Comparison of ENCODE assay signal across 1 cellular context in the genomic region with DNA sequence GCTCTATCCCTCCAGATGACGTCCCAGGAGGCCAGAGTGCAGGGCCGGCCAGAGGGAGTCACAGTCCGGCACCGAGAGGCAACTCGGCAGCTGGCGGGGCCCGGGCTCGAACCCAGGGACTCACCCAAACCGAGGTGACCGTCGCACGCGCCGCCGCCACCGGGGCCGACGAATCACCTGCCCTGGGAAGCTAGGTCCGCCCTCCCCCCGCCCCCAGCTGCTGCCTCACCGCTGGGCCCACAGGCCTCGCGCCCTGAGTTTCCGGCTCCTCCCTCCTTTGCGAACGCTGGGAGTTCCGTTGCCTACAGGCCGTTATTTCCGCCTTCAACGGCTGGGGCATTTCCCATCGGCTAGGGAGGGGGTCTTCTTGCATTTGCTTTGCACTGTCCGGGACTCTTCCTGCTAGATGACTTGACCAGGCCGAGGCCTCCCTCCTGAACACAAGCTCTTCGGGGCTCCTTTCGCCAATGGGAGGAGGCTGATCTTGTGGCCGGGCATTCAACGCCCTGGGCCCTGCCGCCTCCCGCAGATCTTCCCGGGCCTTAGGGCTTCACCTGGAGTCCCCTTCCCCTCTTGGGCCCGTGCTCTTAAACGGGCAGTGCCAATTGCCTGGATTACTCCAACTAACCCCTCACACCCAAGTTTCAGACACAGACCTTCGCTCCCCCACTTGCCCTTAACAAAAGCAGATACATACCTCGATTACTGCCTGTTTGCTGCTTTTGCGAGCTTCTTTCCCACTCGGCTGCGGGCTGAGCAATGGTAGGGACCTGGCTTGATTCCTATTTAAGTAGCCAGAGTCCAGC.
TF ChIP-seq lines count a peak whose summit lies in the region.

A gene (minus strand): TSS at position 184 of the 806 bp plus-strand sequence. CDS start 4,674 bp downstream, outside the sequence.

TF ChIP-seq in K562, 482 proteins besides CTCF, POLR2A, EP300 and RAD21 (continued from another document and continues in another):
- TF ChIP-seq, protein P1, sequence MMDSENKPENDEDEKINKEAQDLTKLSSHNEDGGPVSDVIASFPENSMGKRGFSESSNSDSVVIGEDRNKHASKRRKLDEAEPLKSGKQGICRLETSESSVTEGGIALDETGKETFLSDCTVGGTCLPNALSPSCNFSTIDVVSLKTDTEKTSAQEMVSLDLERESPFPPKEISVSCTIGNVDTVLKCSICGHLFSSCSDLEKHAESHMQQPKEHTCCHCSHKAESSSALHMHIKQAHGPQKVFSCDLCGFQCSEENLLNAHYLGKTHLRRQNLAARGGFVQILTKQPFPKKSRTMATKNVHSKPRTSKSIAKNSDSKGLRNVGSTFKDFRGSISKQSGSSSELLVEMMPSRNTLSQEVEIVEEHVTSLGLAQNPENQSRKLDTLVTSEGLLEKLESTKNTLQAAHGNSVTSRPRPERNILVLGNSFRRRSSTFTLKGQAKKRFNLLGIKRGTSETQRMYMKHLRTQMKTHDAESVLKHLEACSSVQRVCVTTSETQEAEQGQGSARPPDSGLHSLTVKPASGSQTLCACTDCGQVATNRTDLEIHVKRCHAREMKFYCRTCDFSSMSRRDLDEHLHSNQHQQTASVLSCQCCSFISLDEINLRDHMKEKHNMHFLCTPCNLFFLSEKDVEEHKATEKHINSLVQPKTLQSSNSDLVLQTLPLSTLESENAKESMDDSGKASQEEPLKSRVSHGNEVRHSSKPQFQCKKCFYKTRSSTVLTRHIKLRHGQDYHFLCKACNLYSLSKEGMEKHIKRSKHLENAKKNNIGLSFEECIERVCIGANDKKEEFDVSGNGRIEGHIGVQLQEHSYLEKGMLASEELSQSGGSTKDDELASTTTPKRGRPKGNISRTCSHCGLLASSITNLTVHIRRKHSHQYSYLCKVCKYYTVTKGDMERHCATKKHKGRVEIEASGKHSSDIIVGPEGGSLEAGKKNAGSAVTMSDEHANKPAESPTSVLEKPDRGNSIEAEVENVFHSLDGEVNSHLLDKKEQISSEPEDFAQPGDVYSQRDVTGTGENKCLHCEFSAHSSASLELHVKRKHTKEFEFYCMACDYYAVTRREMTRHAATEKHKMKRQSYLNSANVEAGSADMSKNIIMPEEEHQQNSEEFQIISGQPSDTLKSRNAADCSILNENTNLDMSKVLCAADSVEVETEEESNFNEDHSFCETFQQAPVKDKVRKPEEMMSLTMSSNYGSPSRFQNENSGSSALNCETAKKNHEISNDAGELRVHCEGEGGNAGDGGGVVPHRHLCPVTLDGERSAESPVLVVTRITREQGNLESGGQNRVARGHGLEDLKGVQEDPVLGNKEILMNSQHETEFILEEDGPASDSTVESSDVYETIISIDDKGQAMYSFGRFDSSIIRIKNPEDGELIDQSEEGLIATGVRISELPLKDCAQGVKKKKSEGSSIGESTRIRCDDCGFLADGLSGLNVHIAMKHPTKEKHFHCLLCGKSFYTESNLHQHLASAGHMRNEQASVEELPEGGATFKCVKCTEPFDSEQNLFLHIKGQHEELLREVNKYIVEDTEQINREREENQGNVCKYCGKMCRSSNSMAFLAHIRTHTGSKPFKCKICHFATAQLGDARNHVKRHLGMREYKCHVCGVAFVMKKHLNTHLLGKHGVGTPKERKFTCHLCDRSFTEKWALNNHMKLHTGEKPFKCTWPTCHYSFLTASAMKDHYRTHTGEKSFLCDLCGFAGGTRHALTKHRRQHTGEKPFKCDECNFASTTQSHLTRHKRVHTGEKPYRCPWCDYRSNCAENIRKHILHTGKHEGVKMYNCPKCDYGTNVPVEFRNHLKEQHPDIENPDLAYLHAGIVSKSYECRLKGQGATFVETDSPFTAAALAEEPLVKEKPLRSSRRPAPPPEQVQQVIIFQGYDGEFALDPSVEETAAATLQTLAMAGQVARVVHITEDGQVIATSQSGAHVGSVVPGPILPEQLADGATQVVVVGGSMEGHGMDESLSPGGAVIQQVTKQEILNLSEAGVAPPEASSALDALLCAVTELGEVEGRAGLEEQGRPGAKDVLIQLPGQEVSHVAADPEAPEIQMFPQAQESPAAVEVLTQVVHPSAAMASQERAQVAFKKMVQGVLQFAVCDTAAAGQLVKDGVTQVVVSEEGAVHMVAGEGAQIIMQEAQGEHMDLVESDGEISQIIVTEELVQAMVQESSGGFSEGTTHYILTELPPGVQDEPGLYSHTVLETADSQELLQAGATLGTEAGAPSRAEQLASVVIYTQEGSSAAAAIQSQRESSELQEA (IDR thresholded peaks at IDR 0.05; ENCODE audit: low read depth), result no peak
- no peak for TF ChIP-seq ZC3H11A (IDR thresholded peaks at IDR 0.05; ENCODE audit: low read depth, low read length)
- TF ChIP-seq RNF2 (IDR thresholded peaks at IDR 0.05), result peak; percentile 87
- no peak; the same call in 1 of the 2 replicates for TF ChIP-seq SMARCE1 (IDR thresholded peaks at IDR 0.05)
- TF ChIP-seq, protein P2, sequence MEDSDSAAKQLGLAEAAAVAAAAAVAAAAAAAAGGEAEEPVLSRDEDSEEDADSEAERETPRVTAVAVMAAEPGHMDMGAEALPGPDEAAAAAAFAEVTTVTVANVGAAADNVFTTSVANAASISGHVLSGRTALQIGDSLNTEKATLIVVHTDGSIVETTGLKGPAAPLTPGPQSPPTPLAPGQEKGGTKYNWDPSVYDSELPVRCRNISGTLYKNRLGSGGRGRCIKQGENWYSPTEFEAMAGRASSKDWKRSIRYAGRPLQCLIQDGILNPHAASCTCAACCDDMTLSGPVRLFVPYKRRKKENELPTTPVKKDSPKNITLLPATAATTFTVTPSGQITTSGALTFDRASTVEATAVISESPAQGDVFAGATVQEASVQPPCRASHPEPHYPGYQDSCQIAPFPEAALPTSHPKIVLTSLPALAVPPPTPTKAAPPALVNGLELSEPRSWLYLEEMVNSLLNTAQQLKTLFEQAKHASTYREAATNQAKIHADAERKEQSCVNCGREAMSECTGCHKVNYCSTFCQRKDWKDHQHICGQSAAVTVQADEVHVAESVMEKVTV (CRISPR knock-in tag; IDR thresholded peaks at IDR 0.05), result no peak
- TF ChIP-seq MECOM (CRISPR knock-in tag; IDR thresholded peaks at IDR 0.05), result no peak
- TF ChIP-seq, protein P3, sequence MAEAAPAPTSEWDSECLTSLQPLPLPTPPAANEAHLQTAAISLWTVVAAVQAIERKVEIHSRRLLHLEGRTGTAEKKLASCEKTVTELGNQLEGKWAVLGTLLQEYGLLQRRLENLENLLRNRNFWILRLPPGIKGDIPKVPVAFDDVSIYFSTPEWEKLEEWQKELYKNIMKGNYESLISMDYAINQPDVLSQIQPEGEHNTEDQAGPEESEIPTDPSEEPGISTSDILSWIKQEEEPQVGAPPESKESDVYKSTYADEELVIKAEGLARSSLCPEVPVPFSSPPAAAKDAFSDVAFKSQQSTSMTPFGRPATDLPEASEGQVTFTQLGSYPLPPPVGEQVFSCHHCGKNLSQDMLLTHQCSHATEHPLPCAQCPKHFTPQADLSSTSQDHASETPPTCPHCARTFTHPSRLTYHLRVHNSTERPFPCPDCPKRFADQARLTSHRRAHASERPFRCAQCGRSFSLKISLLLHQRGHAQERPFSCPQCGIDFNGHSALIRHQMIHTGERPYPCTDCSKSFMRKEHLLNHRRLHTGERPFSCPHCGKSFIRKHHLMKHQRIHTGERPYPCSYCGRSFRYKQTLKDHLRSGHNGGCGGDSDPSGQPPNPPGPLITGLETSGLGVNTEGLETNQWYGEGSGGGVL (CRISPR knock-in tag; IDR thresholded peaks at IDR 0.05), result no peak
- TF ChIP-seq ZNF644 (tag; IDR thresholded peaks at IDR 0.05; ENCODE audit: low read depth), result no peak
- TF ChIP-seq PURB (CRISPR knock-in tag; IDR thresholded peaks at IDR 0.05; ENCODE audit: low read depth), result no peak
- no peak for TF ChIP-seq CSDE1 (IDR thresholded peaks at IDR 0.05)
- TF ChIP-seq U2AF2 (optimal IDR thresholded peaks at IDR 0.05; ENCODE audit: low read depth, low read length), result no peak
- TF ChIP-seq, protein P4, sequence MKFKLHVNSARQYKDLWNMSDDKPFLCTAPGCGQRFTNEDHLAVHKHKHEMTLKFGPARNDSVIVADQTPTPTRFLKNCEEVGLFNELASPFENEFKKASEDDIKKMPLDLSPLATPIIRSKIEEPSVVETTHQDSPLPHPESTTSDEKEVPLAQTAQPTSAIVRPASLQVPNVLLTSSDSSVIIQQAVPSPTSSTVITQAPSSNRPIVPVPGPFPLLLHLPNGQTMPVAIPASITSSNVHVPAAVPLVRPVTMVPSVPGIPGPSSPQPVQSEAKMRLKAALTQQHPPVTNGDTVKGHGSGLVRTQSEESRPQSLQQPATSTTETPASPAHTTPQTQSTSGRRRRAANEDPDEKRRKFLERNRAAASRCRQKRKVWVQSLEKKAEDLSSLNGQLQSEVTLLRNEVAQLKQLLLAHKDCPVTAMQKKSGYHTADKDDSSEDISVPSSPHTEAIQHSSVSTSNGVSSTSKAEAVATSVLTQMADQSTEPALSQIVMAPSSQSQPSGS (CRISPR knock-in tag; IDR thresholded peaks at IDR 0.05), result no peak
- no peak for TF ChIP-seq RBM22 (IDR thresholded peaks at IDR 0.05; ENCODE audit: low read depth, low read length, poor library complexity, severe bottlenecking)
- TF ChIP-seq BDP1 (IDR thresholded peaks at IDR 0.05; ENCODE audit: insufficient read depth, insufficient read length), result no peak
- TF ChIP-seq, protein P5, sequence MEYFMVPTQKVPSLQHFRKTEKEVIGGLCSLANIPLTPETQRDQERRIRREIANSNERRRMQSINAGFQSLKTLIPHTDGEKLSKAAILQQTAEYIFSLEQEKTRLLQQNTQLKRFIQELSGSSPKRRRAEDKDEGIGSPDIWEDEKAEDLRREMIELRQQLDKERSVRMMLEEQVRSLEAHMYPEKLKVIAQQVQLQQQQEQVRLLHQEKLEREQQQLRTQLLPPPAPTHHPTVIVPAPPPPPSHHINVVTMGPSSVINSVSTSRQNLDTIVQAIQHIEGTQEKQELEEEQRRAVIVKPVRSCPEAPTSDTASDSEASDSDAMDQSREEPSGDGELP (CRISPR knock-in tag; IDR thresholded peaks at IDR 0.05; ENCODE audit: borderline replicate concordance), result peak; percentile 97
- TF ChIP-seq, protein P6, sequence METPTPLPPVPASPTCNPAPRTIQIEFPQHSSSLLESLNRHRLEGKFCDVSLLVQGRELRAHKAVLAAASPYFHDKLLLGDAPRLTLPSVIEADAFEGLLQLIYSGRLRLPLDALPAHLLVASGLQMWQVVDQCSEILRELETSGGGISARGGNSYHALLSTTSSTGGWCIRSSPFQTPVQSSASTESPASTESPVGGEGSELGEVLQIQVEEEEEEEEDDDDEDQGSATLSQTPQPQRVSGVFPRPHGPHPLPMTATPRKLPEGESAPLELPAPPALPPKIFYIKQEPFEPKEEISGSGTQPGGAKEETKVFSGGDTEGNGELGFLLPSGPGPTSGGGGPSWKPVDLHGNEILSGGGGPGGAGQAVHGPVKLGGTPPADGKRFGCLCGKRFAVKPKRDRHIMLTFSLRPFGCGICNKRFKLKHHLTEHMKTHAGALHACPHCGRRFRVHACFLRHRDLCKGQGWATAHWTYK (CRISPR knock-in tag; IDR thresholded peaks at IDR 0.05), result peak; percentile 75
- peak; percentile 38; the same call in 1 of the 2 replicates for TF ChIP-seq ESRRB (CRISPR knock-in tag; IDR thresholded peaks at IDR 0.05; ENCODE audit: borderline replicate concordance)
- TF ChIP-seq, protein P7, sequence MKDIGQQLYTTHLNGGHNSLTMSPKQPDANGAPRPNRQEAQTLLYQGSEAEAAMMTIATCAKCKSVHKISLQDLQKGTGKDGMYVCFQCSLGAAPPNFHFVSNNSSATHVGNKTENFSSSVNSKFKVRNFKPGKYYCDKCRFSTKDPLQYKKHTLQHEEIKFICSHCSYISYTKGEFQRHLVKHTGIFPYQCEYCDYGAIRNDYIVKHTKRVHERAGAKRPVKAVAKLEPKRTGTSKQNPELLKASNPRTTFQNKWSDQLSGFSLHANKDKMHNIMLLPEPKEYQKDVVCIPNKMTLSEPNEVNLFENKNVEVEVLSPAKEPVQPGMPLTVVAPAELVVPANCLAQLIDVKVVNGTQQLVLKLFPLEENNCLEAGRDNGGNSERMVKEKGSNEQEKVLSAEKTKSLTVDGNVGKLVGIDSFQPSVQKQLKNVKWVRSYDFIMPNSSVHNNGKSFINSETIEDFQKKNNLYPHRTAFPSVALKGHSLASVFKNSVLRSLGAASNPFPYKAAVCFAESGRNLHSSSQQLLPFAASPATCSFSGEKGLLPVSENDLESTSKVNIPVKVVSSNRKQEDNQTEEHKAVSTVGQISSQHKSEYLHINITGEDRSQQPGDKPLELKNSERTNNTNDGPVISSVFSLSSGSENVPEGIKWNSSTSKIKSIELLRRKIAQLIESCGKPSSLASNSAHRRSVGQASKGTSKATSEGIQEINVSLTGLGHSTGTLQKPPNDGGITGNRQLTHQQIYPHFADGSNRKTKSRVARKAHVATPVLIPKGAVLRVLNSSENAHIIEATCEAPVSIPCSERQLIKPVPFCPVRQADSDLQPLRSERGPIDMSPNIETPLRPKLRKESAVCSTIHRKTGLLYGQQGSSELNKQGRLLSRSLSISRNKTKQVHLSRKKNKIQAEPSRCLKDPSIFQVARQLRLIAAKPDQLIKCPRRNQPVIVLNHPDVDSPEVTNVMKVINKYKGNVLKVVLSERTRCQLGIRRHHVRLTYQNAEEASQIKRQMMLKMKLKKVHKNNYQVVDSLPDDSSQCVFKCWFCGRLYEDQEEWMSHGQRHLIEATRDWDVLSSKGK (CRISPR knock-in tag; IDR thresholded peaks at IDR 0.05), result no peak
- TF ChIP-seq, protein P8, sequence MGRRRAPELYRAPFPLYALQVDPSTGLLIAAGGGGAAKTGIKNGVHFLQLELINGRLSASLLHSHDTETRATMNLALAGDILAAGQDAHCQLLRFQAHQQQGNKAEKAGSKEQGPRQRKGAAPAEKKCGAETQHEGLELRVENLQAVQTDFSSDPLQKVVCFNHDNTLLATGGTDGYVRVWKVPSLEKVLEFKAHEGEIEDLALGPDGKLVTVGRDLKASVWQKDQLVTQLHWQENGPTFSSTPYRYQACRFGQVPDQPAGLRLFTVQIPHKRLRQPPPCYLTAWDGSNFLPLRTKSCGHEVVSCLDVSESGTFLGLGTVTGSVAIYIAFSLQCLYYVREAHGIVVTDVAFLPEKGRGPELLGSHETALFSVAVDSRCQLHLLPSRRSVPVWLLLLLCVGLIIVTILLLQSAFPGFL (CRISPR knock-in tag; IDR thresholded peaks at IDR 0.05), result no peak
- no peak for TF ChIP-seq ZSCAN29 (IDR thresholded peaks at IDR 0.05)
- TF ChIP-seq SNRNP70 (optimal IDR thresholded peaks at IDR 0.05; ENCODE audit: low read depth, low read length), result no peak
- TF ChIP-seq TGIF2 (CRISPR knock-in tag; IDR thresholded peaks at IDR 0.05), result no peak
- TF ChIP-seq SIX5 (IDR thresholded peaks at IDR 0.05; ENCODE audit: borderline replicate concordance in 1 of 2, insufficient read depth in 1 of 2, low read depth in 1 of 2, low read length in 2 of 2), result no peak
- TF ChIP-seq HMGN3 (IDR thresholded peaks at IDR 0.05; ENCODE audit: borderline replicate concordance, extremely low read depth, insufficient read length, low read depth, low read length), result peak; percentile 94
- TF ChIP-seq, protein P9, sequence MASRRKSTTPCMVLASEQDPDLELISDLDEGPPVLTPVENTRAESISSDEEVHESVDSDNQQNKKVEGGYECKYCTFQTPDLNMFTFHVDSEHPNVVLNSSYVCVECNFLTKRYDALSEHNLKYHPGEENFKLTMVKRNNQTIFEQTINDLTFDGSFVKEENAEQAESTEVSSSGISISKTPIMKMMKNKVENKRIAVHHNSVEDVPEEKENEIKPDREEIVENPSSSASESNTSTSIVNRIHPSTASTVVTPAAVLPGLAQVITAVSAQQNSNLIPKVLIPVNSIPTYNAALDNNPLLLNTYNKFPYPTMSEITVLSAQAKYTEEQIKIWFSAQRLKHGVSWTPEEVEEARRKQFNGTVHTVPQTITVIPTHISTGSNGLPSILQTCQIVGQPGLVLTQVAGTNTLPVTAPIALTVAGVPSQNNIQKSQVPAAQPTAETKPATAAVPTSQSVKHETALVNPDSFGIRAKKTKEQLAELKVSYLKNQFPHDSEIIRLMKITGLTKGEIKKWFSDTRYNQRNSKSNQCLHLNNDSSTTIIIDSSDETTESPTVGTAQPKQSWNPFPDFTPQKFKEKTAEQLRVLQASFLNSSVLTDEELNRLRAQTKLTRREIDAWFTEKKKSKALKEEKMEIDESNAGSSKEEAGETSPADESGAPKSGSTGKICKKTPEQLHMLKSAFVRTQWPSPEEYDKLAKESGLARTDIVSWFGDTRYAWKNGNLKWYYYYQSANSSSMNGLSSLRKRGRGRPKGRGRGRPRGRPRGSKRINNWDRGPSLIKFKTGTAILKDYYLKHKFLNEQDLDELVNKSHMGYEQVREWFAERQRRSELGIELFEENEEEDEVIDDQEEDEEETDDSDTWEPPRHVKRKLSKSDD (conservative IDR thresholded peaks at IDR 0.05; ENCODE audit: low read length), result no peak
- TF ChIP-seq ZBTB17 (CRISPR knock-in tag; IDR thresholded peaks at IDR 0.05), result 0 out of 2 replicates have a peak, but pooled peaks have one; percentile 74
